In the genomic region with DNA sequence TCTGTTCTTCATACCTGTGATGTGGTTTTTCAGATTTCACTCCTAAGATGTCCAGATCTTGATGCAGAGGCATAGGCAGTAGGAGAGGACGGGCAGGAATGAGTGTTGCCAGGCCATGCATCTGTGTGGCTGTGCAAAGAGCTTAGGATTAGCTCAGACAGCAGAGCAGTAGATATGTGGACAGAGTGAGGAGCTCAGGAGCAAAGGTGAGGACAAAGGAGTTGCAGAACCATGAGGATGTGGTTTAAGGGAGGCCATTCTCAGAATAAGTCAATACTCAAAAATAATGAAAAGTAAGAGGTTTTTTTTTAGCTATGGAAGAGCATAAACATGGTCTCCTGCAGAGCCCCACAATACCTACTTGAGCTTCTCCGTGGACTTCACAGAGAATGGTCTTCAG, we compare ENCODE assay signal across 4 cellular contexts.
"Had no signal": no experiment of that assay in that cellular context is flagged by ENCODE, and none has a peak within 500 bp of the region (broad histone marks: within the 10 kb centered on the region; RNA-seq: fewer than 3 reads in every experiment).

No MANE protein-coding gene starts in this region.

- H2AFZ ChIP-seq: GM23338 had no signal

- H3K4me3 ChIP-seq: GM23338 had no signal

- H3K4me2 ChIP-seq: GM23338 had no signal

- H3K27ac Mint-ChIP-seq: GM23338, H9 had no signal

- ATAC-seq: GM23338 had no signal

- H3K9me3 Mint-ChIP-seq: GM23338, H9 had no signal

- H3K4me3 Mint-ChIP-seq: GM23338, H9 had no signal

- DNase-seq: H9, HCEC 1CT, IMR-90 had no signal
